Comparison of ENCODE assay signal across 1 cellular context in the genomic region with DNA sequence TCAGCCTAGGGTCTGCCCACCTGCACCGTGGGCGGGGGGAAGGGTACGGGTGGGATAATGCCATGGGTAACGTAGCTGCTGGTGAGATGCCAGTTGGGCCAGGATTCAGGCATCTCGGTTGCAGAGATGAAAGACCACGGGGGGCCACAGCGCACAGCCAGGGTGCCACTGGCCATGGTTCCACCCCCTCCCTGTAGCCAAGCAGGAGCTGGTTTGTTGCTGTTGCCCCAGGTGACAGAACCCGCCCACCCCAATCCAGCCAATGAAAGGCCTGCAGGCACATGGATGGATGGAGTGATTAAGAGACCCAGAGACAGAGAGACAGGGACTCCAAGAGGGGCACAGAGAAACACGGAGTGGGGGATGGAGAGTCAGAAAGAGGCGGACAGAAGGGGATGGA.
TF ChIP-seq lines count a peak whose summit lies in the region.

No MANE protein-coding gene starts in this region.

TF ChIP-seq in K562, 482 proteins besides CTCF, POLR2A, EP300 and RAD21:
- TF ChIP-seq IFI16 (CRISPR knock-in tag; IDR thresholded peaks at IDR 0.05) = no peak
- TF ChIP-seq SMAD2 (IDR thresholded peaks at IDR 0.05; ENCODE audit: low read depth, low read length) = no peak
- peak; percentile 50 for TF ChIP-seq SP2 (IDR thresholded peaks at IDR 0.05; ENCODE audit: extremely low read depth, low read depth, low read length, poor library complexity, severe bottlenecking)
- no peak for TF ChIP-seq ZNF76 (CRISPR knock-in tag; IDR thresholded peaks at IDR 0.05; ENCODE audit: borderline replicate concordance)
- no peak for TF ChIP-seq DDX20 (tag; IDR thresholded peaks at IDR 0.05; ENCODE audit: low read depth)
- no peak for TF ChIP-seq ZNF124 (CRISPR knock-in tag; IDR thresholded peaks at IDR 0.05)
- TF ChIP-seq CSDE1 (IDR thresholded peaks at IDR 0.05) = no peak
- TF ChIP-seq ZNF140 (CRISPR knock-in tag; IDR thresholded peaks at IDR 0.05) = no peak
- TF ChIP-seq, protein P1, sequence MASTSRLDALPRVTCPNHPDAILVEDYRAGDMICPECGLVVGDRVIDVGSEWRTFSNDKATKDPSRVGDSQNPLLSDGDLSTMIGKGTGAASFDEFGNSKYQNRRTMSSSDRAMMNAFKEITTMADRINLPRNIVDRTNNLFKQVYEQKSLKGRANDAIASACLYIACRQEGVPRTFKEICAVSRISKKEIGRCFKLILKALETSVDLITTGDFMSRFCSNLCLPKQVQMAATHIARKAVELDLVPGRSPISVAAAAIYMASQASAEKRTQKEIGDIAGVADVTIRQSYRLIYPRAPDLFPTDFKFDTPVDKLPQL (IDR thresholded peaks at IDR 0.05; ENCODE audit: extremely low read depth, insufficient read length) = no peak
- TF ChIP-seq TBL1XR1 (IDR thresholded peaks at IDR 0.05; ENCODE audit: low read length in 2 of 2) = no peak
- no peak for TF ChIP-seq ZNF561 (CRISPR knock-in tag; conservative IDR thresholded peaks at IDR 0.05)
- TF ChIP-seq RFX1 (IDR thresholded peaks at IDR 0.05) = peak; percentile 83
- TF ChIP-seq ZBED1 (IDR thresholded peaks at IDR 0.05) = no peak
- no peak for TF ChIP-seq ZNF408 (CRISPR knock-in tag; IDR thresholded peaks at IDR 0.05; ENCODE audit: low read depth)
- no peak for TF ChIP-seq MTA2 (IDR thresholded peaks at IDR 0.05; ENCODE audit: low read depth)
- TF ChIP-seq RHOXF2B (CRISPR knock-in tag; conservative IDR thresholded peaks at IDR 0.05) = no peak
- TF ChIP-seq JUN (IDR thresholded peaks at IDR 0.05; ENCODE audit: borderline replicate concordance, low read depth, low read length) = no peak
- TF ChIP-seq JUN (CRISPR knock-in tag; IDR thresholded peaks at IDR 0.05; ENCODE audit: borderline replicate concordance) = no peak
- TF ChIP-seq NFYB (IDR thresholded peaks at IDR 0.05; ENCODE audit: extremely low read depth, insufficient read length) = peak; percentile 42
- no peak for TF ChIP-seq MYC (IDR thresholded peaks at IDR 0.05; ENCODE audit: low read depth, low read length)
- no peak for TF ChIP-seq MYC (CRISPR knock-in tag; IDR thresholded peaks at IDR 0.05; ENCODE audit: borderline replicate concordance, low read depth)
- TF ChIP-seq, protein P2, sequence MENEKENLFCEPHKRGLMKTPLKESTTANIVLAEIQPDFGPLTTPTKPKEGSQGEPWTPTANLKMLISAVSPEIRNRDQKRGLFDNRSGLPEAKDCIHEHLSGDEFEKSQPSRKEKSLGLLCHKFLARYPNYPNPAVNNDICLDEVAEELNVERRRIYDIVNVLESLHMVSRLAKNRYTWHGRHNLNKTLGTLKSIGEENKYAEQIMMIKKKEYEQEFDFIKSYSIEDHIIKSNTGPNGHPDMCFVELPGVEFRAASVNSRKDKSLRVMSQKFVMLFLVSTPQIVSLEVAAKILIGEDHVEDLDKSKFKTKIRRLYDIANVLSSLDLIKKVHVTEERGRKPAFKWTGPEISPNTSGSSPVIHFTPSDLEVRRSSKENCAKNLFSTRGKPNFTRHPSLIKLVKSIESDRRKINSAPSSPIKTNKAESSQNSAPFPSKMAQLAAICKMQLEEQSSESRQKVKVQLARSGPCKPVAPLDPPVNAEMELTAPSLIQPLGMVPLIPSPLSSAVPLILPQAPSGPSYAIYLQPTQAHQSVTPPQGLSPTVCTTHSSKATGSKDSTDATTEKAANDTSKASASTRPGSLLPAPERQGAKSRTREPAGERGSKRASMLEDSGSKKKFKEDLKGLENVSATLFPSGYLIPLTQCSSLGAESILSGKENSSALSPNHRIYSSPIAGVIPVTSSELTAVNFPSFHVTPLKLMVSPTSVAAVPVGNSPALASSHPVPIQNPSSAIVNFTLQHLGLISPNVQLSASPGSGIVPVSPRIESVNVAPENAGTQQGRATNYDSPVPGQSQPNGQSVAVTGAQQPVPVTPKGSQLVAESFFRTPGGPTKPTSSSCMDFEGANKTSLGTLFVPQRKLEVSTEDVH (IDR thresholded peaks at IDR 0.05; ENCODE audit: low read depth, partially characterized antibody) = no peak
- TF ChIP-seq ETV5 (CRISPR knock-in tag; IDR thresholded peaks at IDR 0.05; ENCODE audit: low read depth) = no peak
- TF ChIP-seq, protein P3, sequence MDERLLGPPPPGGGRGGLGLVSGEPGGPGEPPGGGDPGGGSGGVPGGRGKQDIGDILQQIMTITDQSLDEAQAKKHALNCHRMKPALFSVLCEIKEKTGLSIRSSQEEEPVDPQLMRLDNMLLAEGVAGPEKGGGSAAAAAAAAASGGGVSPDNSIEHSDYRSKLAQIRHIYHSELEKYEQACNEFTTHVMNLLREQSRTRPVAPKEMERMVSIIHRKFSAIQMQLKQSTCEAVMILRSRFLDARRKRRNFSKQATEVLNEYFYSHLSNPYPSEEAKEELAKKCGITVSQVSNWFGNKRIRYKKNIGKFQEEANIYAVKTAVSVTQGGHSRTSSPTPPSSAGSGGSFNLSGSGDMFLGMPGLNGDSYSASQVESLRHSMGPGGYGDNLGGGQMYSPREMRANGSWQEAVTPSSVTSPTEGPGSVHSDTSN (CRISPR knock-in tag; IDR thresholded peaks at IDR 0.05; ENCODE audit: low read depth) = no peak
- TF ChIP-seq, protein P3 (tag; conservative IDR thresholded peaks at IDR 0.05; ENCODE audit: low read depth) = no peak
- TF ChIP-seq MED1 (CRISPR knock-in tag; IDR thresholded peaks at IDR 0.05; ENCODE audit: borderline replicate concordance) = no peak
